ENCODE assay signal across 9 cellular contexts in the genomic region with DNA sequence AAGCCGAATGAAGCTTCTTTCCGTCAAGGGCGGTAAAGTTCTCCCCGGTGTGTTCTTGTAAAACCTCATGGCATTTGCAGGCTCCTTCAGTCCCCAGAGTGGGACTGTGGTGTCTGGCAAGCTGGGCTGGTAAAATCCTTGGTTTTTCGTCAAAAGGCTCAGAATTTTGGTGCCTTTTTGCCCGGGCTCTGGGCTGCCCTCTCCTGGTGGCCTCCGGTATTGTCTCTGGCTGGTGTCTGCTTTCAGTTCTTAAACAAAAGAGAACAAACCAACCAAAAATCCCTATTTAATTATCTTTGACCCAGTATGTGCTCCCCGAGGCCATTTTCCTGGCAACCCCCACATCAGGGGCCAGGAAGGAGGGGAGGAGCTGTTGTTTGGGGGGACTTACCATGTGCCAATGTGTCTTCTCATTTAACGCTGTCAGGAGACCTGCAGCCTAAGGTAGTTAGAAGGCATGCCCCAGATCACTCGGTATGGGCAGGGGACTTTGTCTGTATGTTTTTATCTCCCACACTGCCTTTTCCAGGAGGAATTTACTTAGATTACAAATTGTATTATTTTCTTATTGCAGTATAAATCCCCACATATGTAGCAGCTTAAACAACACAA. TPM values are rescaled to one million over a fixed set of nuclear protein-coding genes. Genes with fewer than 3 reads are reported as not detected.
DNase-seq lines count a peak whose midpoint lies in the region; ATAC-seq and TF ChIP-seq lines count a peak whose summit lies in the region.
"Had no signal": no experiment of that assay in that cellular context is flagged by ENCODE, and none has a peak within 500 bp of the region (broad histone marks: within the 10 kb centered on the region; RNA-seq: fewer than 3 reads in every experiment).

No MANE protein-coding gene starts in this region.

- no peaks in the 10 kb centered on the region for H4K20me1 ChIP-seq in OCI-LY1 (ENCODE audit: insufficient read depth, low read length)
- no peaks in the 10 kb centered on the region for H4K20me1 ChIP-seq in neural cell (ENCODE audit: insufficient read depth)

- H3K27me3 ChIP-seq in OCI-LY1 (ENCODE audit: insufficient read depth, low read length) (no peaks in the 10 kb centered on the region), breast epithelium (no peaks in the 10 kb centered on the region), neural cell (ENCODE audit: insufficient read depth, low read depth, low read length) (no peaks in the 10 kb centered on the region)

- H3K36me3 ChIP-seq in OCI-LY1 (ENCODE audit: insufficient read depth, low read length), result no peaks in the 10 kb centered on the region
- H3K36me3 ChIP-seq in breast epithelium, result no peaks in the 10 kb centered on the region
- H3K36me3 ChIP-seq in neural cell (ENCODE audit: insufficient read depth, low read length), result peaks cover 6% of the 10 kb centered on the region
- H3K36me3 ChIP-seq: SJCRH30 had no signal

- no peak for TF ChIP-seq POLR2A in breast epithelium (IDR thresholded peaks at IDR 0.05)

- no peak for ATAC-seq in HG03139 (IDR thresholded peaks at IDR 0.05; ENCODE audit: unreplicated experiment)

- DNase-seq in ELR (ENCODE audit: low read depth) (peak; percentile 55), breast epithelium (ENCODE audit: low spot score in 2 of 2) (no peak), NOMO-1 treated with DMSO at 0.1 percent for 48 hours (lab: John Stamatoyannopoulos, UW; ENCODE audit: unreplicated experiment) (no peak), NCI-H1694 (lab: John Stamatoyannopoulos, UW) (no peak), A172 (ENCODE audit: low spot score) (no peak)

- H3K9me3 ChIP-seq in OCI-LY1 (ENCODE audit: low read length) (no peaks in the 10 kb centered on the region), breast epithelium (no peaks in the 10 kb centered on the region), neural cell (ENCODE audit: low read length) (no peaks in the 10 kb centered on the region)

- H3K4me3 ChIP-seq in OCI-LY1 (ENCODE audit: low read depth, low read length, poor library complexity, severe bottlenecking) (no peak overlapping the region), breast epithelium (no peak overlapping the region), neural cell (ENCODE audit: low read length) (no peak overlapping the region)
- H3K4me3 ChIP-seq: SJCRH30 had no signal

- TF ChIP-seq EP300 in neural cell (conservative IDR thresholded peaks at IDR 0.05; ENCODE audit: poor library complexity, severe bottlenecking), result no peak

- peak; percentile 89 for TF ChIP-seq CTCF in OCI-LY1 (IDR thresholded peaks at IDR 0.05; ENCODE audit: low read length)
- peak in 2 of 3 donors; percentile 27 to 45 for TF ChIP-seq CTCF in breast epithelium (IDR thresholded peaks at IDR 0.05)
- TF ChIP-seq CTCF in neural cell (IDR thresholded peaks at IDR 0.05; ENCODE audit: poor library complexity, severe bottlenecking), result peak; percentile 60

- intact Hi-C loops in breast epithelium (cut with DNase I; ENCODE audit: low total_unique reads), result no loop called here

- H3F3A ChIP-seq in OCI-LY1 (ENCODE audit: insufficient read depth, low read length), result no peaks in the 10 kb centered on the region
- H3F3A ChIP-seq in neural cell (ENCODE audit: insufficient read depth, low read length, poor library complexity, severe bottlenecking), result no peaks in the 10 kb centered on the region

- no peaks in the 10 kb centered on the region for H3K9me2 ChIP-seq in OCI-LY1 (ENCODE audit: low read depth, low read length)
- H3K9me2 ChIP-seq in neural cell (ENCODE audit: insufficient read depth, low read length), result no peaks in the 10 kb centered on the region

- H3K9ac ChIP-seq in OCI-LY1 (ENCODE audit: low read length) (no peak overlapping the region), neural cell (ENCODE audit: low read length) (no peak overlapping the region)

- H3K4me1 ChIP-seq in OCI-LY1 (ENCODE audit: insufficient read depth, low read length, severe bottlenecking) (no peaks in the 10 kb centered on the region), breast epithelium (no peaks in the 10 kb centered on the region)
- H3K4me1 ChIP-seq: SJCRH30 had no signal

- H3K27ac ChIP-seq in OCI-LY1 (ENCODE audit: low read depth, low read length, poor library complexity, severe bottlenecking) (no peak overlapping the region), breast epithelium (no peak overlapping the region), neural cell (ENCODE audit: low read length) (no peak overlapping the region)
- H3K27ac ChIP-seq: SJCRH30 had no signal

- TF ChIP-seq RAD21 in neural cell (conservative IDR thresholded peaks at IDR 0.05), result peak; percentile 41

- H2AFZ ChIP-seq in OCI-LY1 (ENCODE audit: low read length) (no peak overlapping the region), neural cell (ENCODE audit: low read depth, low read length) (no peak overlapping the region)

- H3K79me2 ChIP-seq in OCI-LY1 (ENCODE audit: insufficient read depth, low read length) (no peaks in the 10 kb centered on the region), neural cell (replicated peaks; ENCODE audit: insufficient read depth, low read length) (peaks cover 3% of the 10 kb centered on the region)

- no peak overlapping the region for H3K4me2 ChIP-seq in OCI-LY1 (ENCODE audit: low read length)
- no peak overlapping the region for H3K4me2 ChIP-seq in neural cell (ENCODE audit: low read length)

TF ChIP-seq in neural cell, 6 proteins besides CTCF, POLR2A, EP300 and RAD21:
- TF ChIP-seq SMC3 (conservative IDR thresholded peaks at IDR 0.05; ENCODE audit: poor library complexity), result peak; percentile 60
- TF ChIP-seq MXI1 (conservative IDR thresholded peaks at IDR 0.05; ENCODE audit: poor library complexity, severe bottlenecking), result no peak

RNA-seq across cellular contexts. Expression of a gene that starts 11.1 kb away (rescaled TPM):
- under 1 TPM in 1 of 3 donors, not detected in 2; under 0.01 TPM for total RNA-seq in breast epithelium
- 24.6 and 32.0 TPM in 2 replicates for polyA plus RNA-seq in neural cell
- 72.0 and 80.8 TPM in 2 replicates for polyA minus RNA-seq in neural cell
- total RNA-seq in A172 (2014; rRNA removed; shearing (Covaris generic)), result 2.6 and 5.5 TPM in 2 replicates

Comparison
In these comparisons a context has a peak if more than half of its experiments do, and no peak if none do; other contexts are left out.
1. CTCF ChIP-seq: peak in every context shown above with its lines; median percentile 89 in OCI-LY1; 60 in neural cell; 36 in breast epithelium.